ENCODE assay signal across 27 cellular contexts in genomic region chr1:81607886-81608285, GRCh38.
"Had no signal": no experiment of that assay in that cellular context is flagged by ENCODE, and none has a peak within 500 bp of the region (broad histone marks: within the 10 kb centered on the region; RNA-seq: fewer than 3 reads in every experiment).

No MANE protein-coding gene starts in this region.

- H3K4me1 ChIP-seq: left lung, lower lobe of right lung, stomach, testis, thyroid gland, transverse colon, upper lobe of left lung, vagina had no signal

- H3K4me3 ChIP-seq: left lung, lower lobe of right lung, ovary, skin epidermis, stomach, testis, thyroid gland, transverse colon, upper lobe of left lung, vagina had no signal

- ATAC-seq: left colon; left lung; lower lobe of right lung; naive thymus-derived CD8-positive, alpha-beta T cell; right cardiac atrium; sciatic nerve; stimulated activated naive B cell treated with anti-CD40 and anti-IgM and Interleukin-4, amounts not matched to agents 10 μg/mL and 1 μg/mL and 100 μg/mL, for 72 hours; stimulated activated naive CD8-positive, alpha-beta T cell treated with anti-CD3 and anti-CD28 coated beads, Interleukin-15, Interleukin-2, amounts not matched to agents 100 U/mL and 50 U/mL, for 24 hours had no signal

- H3K27ac ChIP-seq: left lung, lower lobe of right lung, neutrophil, ovary, skin epidermis, stomach, testis, thyroid gland, transverse colon, upper lobe of left lung, vagina had no signal

- H3K9me3 ChIP-seq: left lung, lower lobe of right lung, neutrophil, ovary, stomach, testis, thyroid gland, transverse colon, upper lobe of left lung, vagina had no signal

- H3K27me3 ChIP-seq: left lung, neutrophil, ovary, stomach, testis, thyroid gland, transverse colon, upper lobe of left lung, vagina had no signal

- H3K36me3 ChIP-seq: left lung, lower lobe of right lung, neutrophil, ovary, stomach, thyroid gland, transverse colon, upper lobe of left lung, vagina had no signal

- FAIRE-seq: islet of Langerhans, kidney had no signal

- DNase-seq: hypothalamus; immature natural killer cell; kidney; left colon; left lung; lower lobe of right lung; mammary epithelial cell; mesenchymal stem cell; naive thymus-derived CD8-positive, alpha-beta T cell; ovary; right cardiac atrium; stimulated activated CD4-positive, alpha-beta T cell treated with anti-CD3 and anti-CD28 coated beads, Interleukin-12 subunit alpha, Interleukin-12 subunit beta, amount 100 ng/mL, for 4 hours; stimulated activated CD4-positive, alpha-beta T cell treated with anti-CD3 and anti-CD28 coated beads, Interleukin-15, amount 100 ng/mL, for 24 hours; stimulated activated CD4-positive, alpha-beta T cell treated with anti-CD3 and anti-CD28 coated beads, Interleukin-2, amount 100 ng/mL, for 24 hours; stimulated activated CD4-positive, alpha-beta T cell treated with anti-CD3 and anti-CD28 coated beads, Interleukin-4, amount 100 ng/mL, for 1 hour; stimulated activated naive B cell treated with anti-CD40 and anti-IgM and Interleukin-4, amounts not matched to agents 10 μg/mL and 1 μg/mL and 100 μg/mL, for 72 hours; stimulated activated naive CD8-positive, alpha-beta T cell treated with anti-CD3 and anti-CD28 coated beads, Interleukin-15, Interleukin-2, amounts not matched to agents 100 U/mL and 50 U/mL, for 24 hours; stomach; testis; thyroid gland; transverse colon; upper lobe of left lung had no signal
